Comparison of ENCODE assay signal across 13 cellular contexts in the genomic region with DNA sequence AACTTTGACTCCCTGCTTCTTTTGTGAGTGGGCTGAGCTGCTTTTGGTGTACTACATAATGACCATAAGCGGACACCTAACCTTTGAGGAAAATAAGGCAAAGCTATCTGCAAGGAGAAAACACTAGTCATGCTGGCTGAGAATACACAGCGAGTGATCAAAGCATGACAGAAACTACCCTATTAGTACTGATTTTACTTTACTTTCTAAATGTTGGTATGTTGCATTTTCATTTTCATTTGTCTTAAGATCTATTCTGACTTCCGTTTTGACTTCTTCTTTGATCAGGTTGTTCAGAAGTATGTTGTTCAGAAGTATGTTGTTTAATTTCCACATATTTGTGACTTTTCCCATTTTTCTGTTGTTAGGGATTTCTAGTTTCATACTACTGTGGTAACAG.
A peak's percentile ranks its signal among the peaks of the same experiment; 100 is the strongest.
DNase-seq lines count a peak whose midpoint lies in the region; ATAC-seq and TF ChIP-seq lines count a peak whose summit lies in the region.
"Had no signal": no experiment of that assay in that cellular context is flagged by ENCODE, and none has a peak within 500 bp of the region (broad histone marks: within the 10 kb centered on the region; RNA-seq: fewer than 3 reads in every experiment).

No MANE protein-coding gene starts in this region.

- H2BK120ac ChIP-seq in mesendoderm (ENCODE audit: low read depth, low read length) = no peak overlapping the region

- no peaks in the 10 kb centered on the region for H3K27me3 ChIP-seq in mesendoderm (ENCODE audit: insufficient read depth, low read length, poor library complexity)
- H3K27me3 ChIP-seq: SJCRH30 had no signal

- no peak overlapping the region for H2AK5ac ChIP-seq in mesendoderm (ENCODE audit: low read length)

- no peak overlapping the region for H3K18ac ChIP-seq in mesendoderm (ENCODE audit: low read length)

- DNase-seq in HFFc6 = no peak
- no peak for DNase-seq in posterior vena cava (ENCODE audit: low spot score)
- DNase-seq in coronary artery (ENCODE audit: low spot score) = no peak
- DNase-seq in mesendoderm = no peak
- DNase-seq: activated CD8-positive, alpha-beta memory T cell treated with anti-CD3 and anti-CD28 coated beads, Interleukin-2, amount 50 U/mL, for 4 hours; NCI-H1105 treated with DMSO at 0.1 percent for 48 hours; NCI-H69; SJCRH30; stimulated activated CD8-positive, alpha-beta memory T cell treated with anti-CD3 and anti-CD28 coated beads, Interleukin-4, amount 100 ng/mL, for 48 hours had no signal

- peaks cover 27% of the 10 kb centered on the region for H3K9me3 Mint-ChIP-seq in HFFc6

- no peak overlapping the region for H2BK5ac ChIP-seq in mesendoderm (ENCODE audit: low read length)

- peak; percentile 99 for ATAC-seq in GM18520 (IDR thresholded peaks at IDR 0.05; ENCODE audit: unreplicated experiment)
- peak; percentile 93 for ATAC-seq in GM21423 (IDR thresholded peaks at IDR 0.05; ENCODE audit: unreplicated experiment)
- peak; percentile 81 for ATAC-seq in HG02943 (IDR thresholded peaks at IDR 0.05; ENCODE audit: low read depth, unreplicated experiment)
- peak; percentile 96 for ATAC-seq in HG03520 (IDR thresholded peaks at IDR 0.05; ENCODE audit: unreplicated experiment)

- no peak overlapping the region for H3K23ac ChIP-seq in mesendoderm (ENCODE audit: low read length)

- no peak overlapping the region for H3K4me3 ChIP-seq in coronary artery
- no peak overlapping the region for H3K4me3 ChIP-seq in mesendoderm (ENCODE audit: low read length)
- H3K4me3 ChIP-seq: SJCRH30 had no signal

- H3K4me1 Mint-ChIP-seq in HFFc6 (ENCODE audit: low read depth) = no peaks in the 10 kb centered on the region

- H3K9ac ChIP-seq in mesendoderm (ENCODE audit: low read length) = no peak overlapping the region

- H4K8ac ChIP-seq in mesendoderm (ENCODE audit: low read depth, low read length) = no peak overlapping the region

- no peak overlapping the region for H3K4me2 ChIP-seq in mesendoderm (ENCODE audit: low read length)

- no CpG with 5 or more reads among the region's 3 CpGs for WGBS in mesendoderm (ENCODE audit: extremely low coverage, insufficient coverage, low lambda C conversion rate)

- H2BK15ac ChIP-seq in mesendoderm (replicated peaks; ENCODE audit: low read depth) = no peak overlapping the region

- H3K56ac ChIP-seq in mesendoderm (ENCODE audit: low read length) = no peak overlapping the region

- H3K27me3 Mint-ChIP-seq in HFFc6 (ENCODE audit: insufficient read depth) = no peaks in the 10 kb centered on the region

- no peak overlapping the region for H3K27ac ChIP-seq in coronary artery
- no peak overlapping the region for H3K27ac ChIP-seq in mesendoderm (ENCODE audit: low read depth, low read length)
- H3K27ac ChIP-seq: SJCRH30 had no signal

- no peaks in the 10 kb centered on the region for H3K36me3 Mint-ChIP-seq in HFFc6 (ENCODE audit: low read depth)

- no peak overlapping the region for H3K4ac ChIP-seq in mesendoderm (ENCODE audit: low read depth, low read length)

- TF ChIP-seq CTCF in HFFc6 (IDR thresholded peaks at IDR 0.05) (no peak), coronary artery (IDR thresholded peaks at IDR 0.05) (no peak)

- H3K79me2 ChIP-seq in mesendoderm (ENCODE audit: control insufficient read depth, insufficient read depth, low read length) = no peaks in the 10 kb centered on the region

- H3K4me1 ChIP-seq in mesendoderm (ENCODE audit: control insufficient read depth, low read depth, low read length) = no peaks in the 10 kb centered on the region
- H3K4me1 ChIP-seq: SJCRH30 had no signal

- intact Hi-C loops in posterior vena cava (cut with DNase I) = no loop called here

- no peaks in the 10 kb centered on the region for H3K79me1 ChIP-seq in mesendoderm (ENCODE audit: low read length)

- no peaks in the 10 kb centered on the region for H3K36me3 ChIP-seq in mesendoderm (ENCODE audit: control insufficient read depth, insufficient read depth, low read length)
- H3K36me3 ChIP-seq: SJCRH30 had no signal

- H3K27ac Mint-ChIP-seq in HFFc6 = no peak overlapping the region

- no peak overlapping the region for H3K4me3 Mint-ChIP-seq in HFFc6

- no peak overlapping the region for H4K5ac ChIP-seq in mesendoderm (ENCODE audit: low read length)
